In genomic region chr12:91419809-91420208, GRCh38 we compare ENCODE assay signal across 17 cellular contexts.
DNase-seq lines count a peak whose midpoint lies in the region; ATAC-seq and TF ChIP-seq lines count a peak whose summit lies in the region.
"Had no signal": no experiment of that assay in that cellular context is flagged by ENCODE, and none has a peak within 500 bp of the region (broad histone marks: within the 10 kb centered on the region; RNA-seq: fewer than 3 reads in every experiment).

No MANE protein-coding gene starts in this region.

- H3K79me2 ChIP-seq in neural progenitor cell (ENCODE audit: low read depth): no peaks in the 10 kb centered on the region

- H3K4me1 ChIP-seq in neural progenitor cell: peaks cover 9% of the 10 kb centered on the region
- H3K4me1 ChIP-seq: A549 had no signal

- no peak overlapping the region for H3K27ac Mint-ChIP-seq in neural progenitor cell
- H3K27ac Mint-ChIP-seq: CD4-positive, alpha-beta memory T cell had no signal

- no peaks in the 10 kb centered on the region for H3K9me3 ChIP-seq in neural progenitor cell (ENCODE audit: low read depth)
- H3K9me3 ChIP-seq: A549, BE2C had no signal

- ATAC-seq in GM18909 (IDR thresholded peaks at IDR 0.05; ENCODE audit: poor library complexity, unreplicated experiment): no peak
- ATAC-seq: A549, HepG2 had no signal

- no peak overlapping the region for H2AFZ ChIP-seq in neural progenitor cell (replicated peaks)
- H2AFZ ChIP-seq: GM23248 had no signal

- H3K36me3 ChIP-seq in neural progenitor cell: no peaks in the 10 kb centered on the region
- H3K36me3 ChIP-seq: BE2C had no signal

- H3K36me3 Mint-ChIP-seq in neural progenitor cell: no peaks in the 10 kb centered on the region
- H3K36me3 Mint-ChIP-seq: CD4-positive, alpha-beta memory T cell had no signal

- H4K20me1 ChIP-seq in neural progenitor cell (ENCODE audit: low read depth): no peaks in the 10 kb centered on the region

- no peak for TF ChIP-seq CTCF in astrocyte of the cerebellum (IDR thresholded peaks at IDR 0.05; ENCODE audit: low read depth, low read length, missing control alignments)
- TF ChIP-seq CTCF in neural progenitor cell (IDR thresholded peaks at IDR 0.05): no peak

- DNase-seq in DMS79 treated with DMSO at 0.1 percent for 48 hours (lab: John Stamatoyannopoulos, UW) (peak; percentile 56), H4 (ENCODE audit: low spot score) (peak; percentile 14), astrocyte of the cerebellum (ENCODE audit: low read depth) (peak; percentile 22), myocyte (ENCODE audit: low read depth) (peak; percentile 61), germinal center (ENCODE audit: low spot score) (no peak), neural progenitor cell (ENCODE audit: low spot score) (no peak)
- DNase-seq in stimulated activated CD8-positive, alpha-beta memory T cell treated with anti-CD3 and anti-CD28 coated beads, Interleukin-4, amount 100 ng/mL, for 48 hours: no peak
- DNase-seq: BE2C; CD4-positive, alpha-beta memory T cell; DND-41; GF-D8; GM23248; H7 had no signal

- peaks cover 11% of the 10 kb centered on the region for H3K4me1 Mint-ChIP-seq in neural progenitor cell

- in situ Hi-C loops in astrocyte of the cerebellum (cut with HindIII; ENCODE audit: low sequenced_read_pairs): no loop called here

- H3K4me3 Mint-ChIP-seq in neural progenitor cell: no peak overlapping the region
- H3K4me3 Mint-ChIP-seq: CD4-positive, alpha-beta memory T cell had no signal

- no peaks in the 10 kb centered on the region for H3K9me3 Mint-ChIP-seq in neural progenitor cell
- H3K9me3 Mint-ChIP-seq: CD4-positive, alpha-beta memory T cell had no signal

- no peaks in the 10 kb centered on the region for H3K27me3 ChIP-seq in neural progenitor cell
- H3K27me3 ChIP-seq: BE2C had no signal

- H3K9ac ChIP-seq in neural progenitor cell: no peak overlapping the region
- H3K9ac ChIP-seq: GM23248 had no signal

- H3F3A ChIP-seq in neural progenitor cell (ENCODE audit: low read depth): no peaks in the 10 kb centered on the region

- H3K27ac ChIP-seq in neural progenitor cell: no peak overlapping the region
- H3K27ac ChIP-seq: A549, C4-2B, GM23248 had no signal

- H3K27me3 Mint-ChIP-seq in neural progenitor cell (ENCODE audit: insufficient read depth, low read depth): peaks cover 2% of the 10 kb centered on the region

- H3K4me3 ChIP-seq in astrocyte of the cerebellum (ENCODE audit: low read depth, low read length) (no peak overlapping the region), neural progenitor cell (no peak overlapping the region)
- H3K4me3 ChIP-seq: A549, GM23248 had no signal

- no peak overlapping the region for H3K4me2 ChIP-seq in neural progenitor cell
- H3K4me2 ChIP-seq: A549 had no signal

Comparison
In these comparisons a context has a peak if more than half of its experiments do, and no peak if none do; other contexts are left out.
1. DNase-seq: peak in DMS79 treated with DMSO at 0.1 percent for 48 hours (single experiment), H4 (single experiment), astrocyte of the cerebellum (single experiment) and myocyte (single experiment); none in germinal center (single experiment), neural progenitor cell (single experiment) and stimulated activated CD8-positive, alpha-beta memory T cell treated with anti-CD3 and anti-CD28 coated beads, Interleukin-4, amount 100 ng/mL, for 48 hours (single experiment).